In the genomic region with DNA sequence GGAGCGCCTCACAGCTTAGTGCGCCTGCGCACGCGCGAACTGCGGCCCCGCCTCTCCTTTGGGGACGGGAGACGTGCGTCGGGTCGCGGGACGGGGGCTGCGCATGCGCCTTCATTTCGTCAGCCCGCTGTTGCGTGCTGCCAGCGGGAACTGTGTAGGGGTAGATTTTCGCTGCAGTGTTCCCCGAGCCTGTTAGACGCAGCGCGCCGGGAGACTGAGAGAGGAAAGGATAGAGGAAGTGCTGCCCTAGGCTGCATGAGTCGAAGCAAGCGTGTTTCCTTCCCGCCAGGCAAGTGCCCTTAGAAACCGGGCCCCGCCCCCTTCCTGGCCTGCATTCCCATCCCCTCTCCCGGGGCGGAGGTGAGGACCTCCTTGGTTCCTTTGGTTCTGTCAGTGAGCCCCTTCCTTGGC, we compare ENCODE assay signal across 1 cellular context.
TF ChIP-seq lines count a peak whose summit lies in the region.

No MANE protein-coding gene starts in this region.

TF ChIP-seq in liver, 16 proteins besides CTCF, POLR2A, EP300 and RAD21 (continued from another document):
- TF ChIP-seq, protein P1, sequence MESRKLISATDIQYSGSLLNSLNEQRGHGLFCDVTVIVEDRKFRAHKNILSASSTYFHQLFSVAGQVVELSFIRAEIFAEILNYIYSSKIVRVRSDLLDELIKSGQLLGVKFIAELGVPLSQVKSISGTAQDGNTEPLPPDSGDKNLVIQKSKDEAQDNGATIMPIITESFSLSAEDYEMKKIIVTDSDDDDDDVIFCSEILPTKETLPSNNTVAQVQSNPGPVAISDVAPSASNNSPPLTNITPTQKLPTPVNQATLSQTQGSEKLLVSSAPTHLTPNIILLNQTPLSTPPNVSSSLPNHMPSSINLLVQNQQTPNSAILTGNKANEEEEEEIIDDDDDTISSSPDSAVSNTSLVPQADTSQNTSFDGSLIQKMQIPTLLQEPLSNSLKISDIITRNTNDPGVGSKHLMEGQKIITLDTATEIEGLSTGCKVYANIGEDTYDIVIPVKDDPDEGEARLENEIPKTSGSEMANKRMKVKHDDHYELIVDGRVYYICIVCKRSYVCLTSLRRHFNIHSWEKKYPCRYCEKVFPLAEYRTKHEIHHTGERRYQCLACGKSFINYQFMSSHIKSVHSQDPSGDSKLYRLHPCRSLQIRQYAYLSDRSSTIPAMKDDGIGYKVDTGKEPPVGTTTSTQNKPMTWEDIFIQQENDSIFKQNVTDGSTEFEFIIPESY (IDR thresholded peaks at IDR 0.05), result no peak
- no peak for TF ChIP-seq GABPA (IDR thresholded peaks at IDR 0.05 in 1 of 2, conservative IDR thresholded peaks at IDR 0.05 in 1 of 2)
